15 cellular contexts compared by ENCODE assay signal in genomic region chr14:22281322-22281977, GRCh38.
DNase-seq lines count a peak whose midpoint lies in the region; ATAC-seq and TF ChIP-seq lines count a peak whose summit lies in the region.
"Had no signal": no experiment of that assay in that cellular context is flagged by ENCODE, and none has a peak within 500 bp of the region (broad histone marks: within the 10 kb centered on the region; RNA-seq: fewer than 3 reads in every experiment).

No MANE protein-coding gene starts in this region.

- BruUV-seq in PC-3 (replicated peaks; lab: Mats Ljungman, UMichigan) = no TSS peak

- no peaks in the 10 kb centered on the region for H4K20me1 ChIP-seq in PC-3 (ENCODE audit: low read length)

- H3K9ac ChIP-seq in PC-3 (ENCODE audit: low read length) = no peak overlapping the region

- H3K4me3 Mint-ChIP-seq in activated T-cell treated with anti-CD3 and anti-CD28 coated beads, Interleukin-2, amount 50 U/mL, for 24 hours = peak overlapping the region; percentile 71
- H3K4me3 Mint-ChIP-seq in activated T-helper 2 cell treated with anti-CD3 and anti-CD28 coated beads, Interferon-gamma antibody, Interleukin-2, Interleukin-4, amounts not matched to agents 10 μg/mL and 5 μg/mL and 100 μg/mL, durations not matched to agents 14 hours and 24 hours and 36 hours (ENCODE audit: low read depth) = peak overlapping the region; percentile 82
- peak overlapping the region; percentile 39 for H3K4me3 Mint-ChIP-seq in stimulated activated effector memory CD8-positive, alpha-beta T cell treated with anti-CD3 and anti-CD28 coated beads, Interleukin-12 subunit alpha, Interleukin-12 subunit beta, amount 100 ng/mL, for 72 hours

- no peaks in the 10 kb centered on the region for H3K36me3 ChIP-seq in PC-3 (ENCODE audit: low read depth, low read length)
- H3K36me3 ChIP-seq: gastrocnemius medialis, transverse colon had no signal

- POLR2A ChIA-PET in PC-3 (lab: Charles Lee; ENCODE audit: unreplicated experiment) = no interaction called here

- no peaks in the 10 kb centered on the region for H3K9me3 ChIP-seq in PC-3 (ENCODE audit: low read length)
- H3K9me3 ChIP-seq: gastrocnemius medialis, transverse colon had no signal

- H3K27ac ChIP-seq in PC-3 (ENCODE audit: low read length) = no peak overlapping the region
- H3K27ac ChIP-seq: gastrocnemius medialis, transverse colon had no signal

- H3K36me3 Mint-ChIP-seq in activated T-cell treated with anti-CD3 and anti-CD28 coated beads, Interleukin-2, amount 50 U/mL, for 24 hours (ENCODE audit: low read depth) = no peaks in the 10 kb centered on the region
- H3K36me3 Mint-ChIP-seq in activated T-helper 2 cell treated with anti-CD3 and anti-CD28 coated beads, Interferon-gamma antibody, Interleukin-2, Interleukin-4, amounts not matched to agents 10 μg/mL and 5 μg/mL and 100 μg/mL, durations not matched to agents 14 hours and 24 hours and 36 hours (ENCODE audit: low read depth) = no peaks in the 10 kb centered on the region
- no peaks in the 10 kb centered on the region for H3K36me3 Mint-ChIP-seq in stimulated activated effector memory CD8-positive, alpha-beta T cell treated with anti-CD3 and anti-CD28 coated beads, Interleukin-12 subunit alpha, Interleukin-12 subunit beta, amount 100 ng/mL, for 72 hours

- no peak overlapping the region for H2AFZ ChIP-seq in PC-3 (ENCODE audit: low read length)

- DNase-seq in activated T-cell treated with anti-CD3 and anti-CD28 coated beads, Interleukin-2, amount 50 U/mL, for 24 hours = no peak
- no peak for DNase-seq in activated T-cell treated with anti-CD3 and anti-CD28 coated beads for 4 hours
- DNase-seq in NAMALWA (ENCODE audit: low spot score) = peak; percentile 51
- no peak for DNase-seq in activated T-helper 2 cell treated with anti-CD3 and anti-CD28 coated beads, Interferon-gamma antibody, Interleukin-2, Interleukin-4, amounts not matched to agents 10 μg/mL and 5 μg/mL and 100 μg/mL, durations not matched to agents 14 hours and 24 hours and 36 hours (ENCODE audit: low spot score)
- no peak for DNase-seq in stimulated activated effector memory CD8-positive, alpha-beta T cell treated with anti-CD3 and anti-CD28 coated beads, Interleukin-12 subunit alpha, Interleukin-12 subunit beta, amount 100 ng/mL, for 72 hours (ENCODE audit: low spot score in 2 of 2)
- DNase-seq in PC-3 = no peak
- DNase-seq in germinal center (ENCODE audit: low spot score) = no peak
- DNase-seq: gastrocnemius medialis; mammary epithelial cell; NCI-H2081 treated with DMSO at 0.1 percent for 48 hours; NCI-H526 treated with DMSO at 0.1 percent for 48 hours; right cardiac atrium; stimulated activated CD4-positive, alpha-beta T cell treated with anti-CD3 and anti-CD28 coated beads, Interleukin-2, amount 100 ng/mL, for 24 hours; transverse colon had no signal

- H3K27ac Mint-ChIP-seq in activated T-cell treated with anti-CD3 and anti-CD28 coated beads, Interleukin-2, amount 50 U/mL, for 24 hours = peak overlapping the region; percentile 71
- peak overlapping the region; percentile 67 for H3K27ac Mint-ChIP-seq in activated T-helper 2 cell treated with anti-CD3 and anti-CD28 coated beads, Interferon-gamma antibody, Interleukin-2, Interleukin-4, amounts not matched to agents 10 μg/mL and 5 μg/mL and 100 μg/mL, durations not matched to agents 14 hours and 24 hours and 36 hours
- H3K27ac Mint-ChIP-seq in stimulated activated effector memory CD8-positive, alpha-beta T cell treated with anti-CD3 and anti-CD28 coated beads, Interleukin-12 subunit alpha, Interleukin-12 subunit beta, amount 100 ng/mL, for 72 hours = peak overlapping the region; percentile 61

- peaks cover 10% of the 10 kb centered on the region for H3K4me1 ChIP-seq in PC-3 (ENCODE audit: insufficient read depth, low read length)
- H3K4me1 ChIP-seq: gastrocnemius medialis, transverse colon had no signal

- no peaks in the 10 kb centered on the region for H3K27me3 ChIP-seq in PC-3 (ENCODE audit: low read length)
- H3K27me3 ChIP-seq: gastrocnemius medialis had no signal

- no peak overlapping the region for H3K4me3 ChIP-seq in PC-3 (ENCODE audit: low read length)
- H3K4me3 ChIP-seq: gastrocnemius medialis, transverse colon had no signal

- H3K9me2 ChIP-seq in PC-3 (replicated peaks; ENCODE audit: low read length) = no peaks in the 10 kb centered on the region

- CTCF ChIA-PET in PC-3 (lab: Charles Lee) = no interaction called here

- ATAC-seq in stimulated activated effector memory CD8-positive, alpha-beta T cell treated with anti-CD3 and anti-CD28 coated beads, Interleukin-12 subunit alpha, Interleukin-12 subunit beta, amount 100 ng/mL, for 72 hours = no peak
- no peak for ATAC-seq in PC-3
- ATAC-seq in HG02981 (IDR thresholded peaks at IDR 0.05; ENCODE audit: unreplicated experiment) = no peak
- ATAC-seq: gastrocnemius medialis, right cardiac atrium had no signal

- H3K4me2 ChIP-seq in PC-3 (ENCODE audit: low read length) = no peak overlapping the region

- no peaks in the 10 kb centered on the region for H3K27me3 Mint-ChIP-seq in activated T-cell treated with anti-CD3 and anti-CD28 coated beads, Interleukin-2, amount 50 U/mL, for 24 hours
- H3K27me3 Mint-ChIP-seq in activated T-helper 2 cell treated with anti-CD3 and anti-CD28 coated beads, Interferon-gamma antibody, Interleukin-2, Interleukin-4, amounts not matched to agents 10 μg/mL and 5 μg/mL and 100 μg/mL, durations not matched to agents 14 hours and 24 hours and 36 hours (ENCODE audit: low read depth) = no peaks in the 10 kb centered on the region

- H3F3A ChIP-seq in PC-3 (ENCODE audit: low read length, unreplicated experiment) = no peaks in the 10 kb centered on the region

- H3K9me3 Mint-ChIP-seq in activated T-cell treated with anti-CD3 and anti-CD28 coated beads, Interleukin-2, amount 50 U/mL, for 24 hours = no peaks in the 10 kb centered on the region
- H3K9me3 Mint-ChIP-seq in activated T-helper 2 cell treated with anti-CD3 and anti-CD28 coated beads, Interferon-gamma antibody, Interleukin-2, Interleukin-4, amounts not matched to agents 10 μg/mL and 5 μg/mL and 100 μg/mL, durations not matched to agents 14 hours and 24 hours and 36 hours = no peaks in the 10 kb centered on the region
- H3K9me3 Mint-ChIP-seq in stimulated activated effector memory CD8-positive, alpha-beta T cell treated with anti-CD3 and anti-CD28 coated beads, Interleukin-12 subunit alpha, Interleukin-12 subunit beta, amount 100 ng/mL, for 72 hours = no peaks in the 10 kb centered on the region

- no peak for TF ChIP-seq CTCF in PC-3 (conservative IDR thresholded peaks at IDR 0.05; ENCODE audit: low read depth, low read length)

- no peaks in the 10 kb centered on the region for H3K79me2 ChIP-seq in PC-3 (ENCODE audit: low read length)

- intact Hi-C loops in activated T-helper 2 cell treated with anti-CD3 and anti-CD28 coated beads, Interferon-gamma antibody, Interleukin-2, Interleukin-4, amounts not matched to agents 10 μg/mL and 5 μg/mL and 100 μg/mL, durations not matched to agents 14 hours and 24 hours and 36 hours (cut with micrococcal nuclease) = no loop called here
- intact Hi-C loops in PC-3 (cut with micrococcal nuclease) = no loop called here

- H3K4me1 Mint-ChIP-seq in activated T-cell treated with anti-CD3 and anti-CD28 coated beads, Interleukin-2, amount 50 U/mL, for 24 hours (ENCODE audit: low read depth) = peaks cover 2% of the 10 kb centered on the region
- H3K4me1 Mint-ChIP-seq in activated T-helper 2 cell treated with anti-CD3 and anti-CD28 coated beads, Interferon-gamma antibody, Interleukin-2, Interleukin-4, amounts not matched to agents 10 μg/mL and 5 μg/mL and 100 μg/mL, durations not matched to agents 14 hours and 24 hours and 36 hours (ENCODE audit: low read depth) = peaks cover 3% of the 10 kb centered on the region
- no peaks in the 10 kb centered on the region for H3K4me1 Mint-ChIP-seq in stimulated activated effector memory CD8-positive, alpha-beta T cell treated with anti-CD3 and anti-CD28 coated beads, Interleukin-12 subunit alpha, Interleukin-12 subunit beta, amount 100 ng/mL, for 72 hours
